In genomic region chr15:67085237-67085817, GRCh38 we compare ENCODE assay signal across 8 cellular contexts. TPM values are rescaled to one million over a fixed set of nuclear protein-coding genes. Genes with fewer than 3 reads are reported as not detected.
DNase-seq lines count a peak whose midpoint lies in the region; FAIRE-seq and TF ChIP-seq lines count a peak whose summit lies in the region.

No MANE protein-coding gene starts in this region.

- no peaks in the 10 kb centered on the region for H3K79me2 ChIP-seq in KMS-11 (ENCODE audit: insufficient read depth, low read depth)
- peaks cover 92% of the 10 kb centered on the region for H3K79me2 ChIP-seq in astrocyte (ENCODE audit: insufficient read depth, low read length)

- no peak overlapping the region for H2AFZ ChIP-seq in KMS-11 (ENCODE audit: low read depth)
- H2AFZ ChIP-seq in astrocyte (ENCODE audit: low read depth, low read length): no peak overlapping the region

- peak; percentile 39 for DNase-seq in stimulated activated CD4-positive, alpha-beta T cell treated with anti-CD3 and anti-CD28 coated beads, Interleukin-12 subunit alpha, Interleukin-12 subunit beta, amount 100 ng/mL, for 4 hours
- no peak for DNase-seq in stimulated activated CD4-positive, alpha-beta T cell treated with anti-CD3 and anti-CD28 coated beads, Interleukin-2, amount 100 ng/mL, for 48 hours
- DNase-seq in astrocyte (ENCODE audit: low read depth) (no peak), uterus (no peak), kidney tubule cell (ENCODE audit: low spot score) (no peak), posterior vena cava (ENCODE audit: low spot score) (no peak), NCI-H748 treated with DMSO at 0.1 percent for 48 hours (lab: John Stamatoyannopoulos, UW) (no peak)

- H3K9me3 ChIP-seq in astrocyte (ENCODE audit: insufficient read depth, low read depth, low read length): no peaks in the 10 kb centered on the region
- no peaks in the 10 kb centered on the region for H3K9me3 ChIP-seq in uterus

- peak overlapping the region; percentile 23; the same call in 1 of the 2 replicates for H3K27ac ChIP-seq in KMS-11
- peak overlapping the region; percentile 22 for H3K27ac ChIP-seq in astrocyte (ENCODE audit: low read depth, low read length)
- H3K27ac ChIP-seq in uterus: peak overlapping the region; percentile 35 to 70

- H3K4me1 ChIP-seq in KMS-11 (ENCODE audit: low read depth, poor library complexity, severe bottlenecking): peaks cover 79% of the 10 kb centered on the region
- peaks cover 91% of the 10 kb centered on the region for H3K4me1 ChIP-seq in astrocyte (ENCODE audit: insufficient read depth, low read length)
- peaks cover 20 to 27% of the 10 kb centered on the region in 2 donors for H3K4me1 ChIP-seq in uterus

- no peak overlapping the region for H3K27ac Mint-ChIP-seq in astrocyte (ENCODE audit: unreplicated experiment)

- H4K20me1 ChIP-seq in KMS-11 (ENCODE audit: insufficient read depth): no peaks in the 10 kb centered on the region
- H4K20me1 ChIP-seq in astrocyte (ENCODE audit: insufficient read depth, low read length): peaks cover 92% of the 10 kb centered on the region

- intact Hi-C loops in uterus (cut with DNase I; ENCODE audit: low total_unique reads): no loop called here
- intact Hi-C loops in posterior vena cava (cut with DNase I): no loop called here

- TF ChIP-seq POLR2A in uterus (IDR thresholded peaks at IDR 0.05): no peak

- no peak overlapping the region for H3K9ac ChIP-seq in KMS-11
- peak overlapping the region; percentile 2 for H3K9ac ChIP-seq in astrocyte (ENCODE audit: low read length)

- H3K4me1 Mint-ChIP-seq in astrocyte (ENCODE audit: low read depth, unreplicated experiment): peaks cover 75% of the 10 kb centered on the region

- H3K4me3 ChIP-seq in KMS-11 (IDR thresholded peaks at IDR 0.05; ENCODE audit: insufficient read depth, low read depth, low read length) (no peak overlapping the region), astrocyte (ENCODE audit: insufficient read depth, low read depth, low read length) (no peak overlapping the region), uterus (no peak overlapping the region)

- H3K36me3 Mint-ChIP-seq in astrocyte (ENCODE audit: low read depth, unreplicated experiment): peaks cover 21% of the 10 kb centered on the region

- TF ChIP-seq CTCF in KMS-11 (conservative IDR thresholded peaks at IDR 0.05; ENCODE audit: low read depth, low read length): no peak
- no peak for TF ChIP-seq CTCF in astrocyte (IDR thresholded peaks at IDR 0.05; ENCODE audit: insufficient read depth, low read depth, low read length)
- TF ChIP-seq CTCF in uterus (IDR thresholded peaks at IDR 0.05): no peak

- H3K36me3 ChIP-seq in KMS-11 (ENCODE audit: insufficient read depth) (no peaks in the 10 kb centered on the region), astrocyte (ENCODE audit: insufficient read depth, low read length) (peaks cover 3% of the 10 kb centered on the region), uterus (no peaks in the 10 kb centered on the region)

- H3K4me2 ChIP-seq in KMS-11: peak overlapping the region; percentile 88
- peak overlapping the region; percentile 42 for H3K4me2 ChIP-seq in astrocyte (ENCODE audit: low read length)

- H3K27me3 ChIP-seq in KMS-11 (ENCODE audit: insufficient read depth, low read depth) (no peaks in the 10 kb centered on the region), astrocyte (ENCODE audit: insufficient read depth, low read length) (no peaks in the 10 kb centered on the region), uterus (no peaks in the 10 kb centered on the region)

- FAIRE-seq in astrocyte (lab: Jason Lieb, UNC): no peak

- H3K27me3 Mint-ChIP-seq in astrocyte (ENCODE audit: low read depth, unreplicated experiment): no peaks in the 10 kb centered on the region

- no peaks in the 10 kb centered on the region for H3K9me3 Mint-ChIP-seq in astrocyte (ENCODE audit: unreplicated experiment)

- H3K4me3 Mint-ChIP-seq in astrocyte (ENCODE audit: unreplicated experiment): no peak overlapping the region

RNA-seq across cellular contexts. Expression of gene SMAD3, which starts 19.9 kb away (rescaled TPM):
- total RNA-seq in astrocyte: 65.6 and 78.0 TPM in 2 replicates
- total RNA-seq in uterus: 10 to 100 TPM; 14.3 to 66.9 (median 32.3) TPM
- 10 to 100 TPM; 56.3 to 62.7 TPM for total RNA-seq in posterior vena cava
